24 cellular contexts compared by ENCODE assay signal in genomic region chr14:85197976-85198375, GRCh38.
"Had no signal": no experiment of that assay in that cellular context is flagged by ENCODE, and none has a peak within 500 bp of the region (broad histone marks: within the 10 kb centered on the region; RNA-seq: fewer than 3 reads in every experiment).

No MANE protein-coding gene starts in this region.

- H3K9me3 ChIP-seq: heart left ventricle, mucosa of descending colon, sigmoid colon, testis had no signal

- DNase-seq: activated CD4-positive, alpha-beta memory T cell treated with anti-CD3 and anti-CD28 coated beads, Interleukin-2, amount 10 ng/mL, durations not matched to agents 7 days and 5 days; activated CD4-positive, alpha-beta T cell treated with anti-CD3 and anti-CD28 coated beads, Interleukin-2, amount 10 ng/mL, durations not matched to agents 24 days and 14 days; activated effector memory CD4-positive, alpha-beta T cell treated with Interleukin-2 at 50 U/mL for 16 hours; activated naive CD4-positive, alpha-beta T cell treated with anti-CD3 and anti-CD28 coated beads, Interleukin-2, amount 10 ng/mL, durations not matched to agents 7 days and 5 days; activated naive CD8-positive, alpha-beta T cell treated with anti-CD3 and anti-CD28 coated beads, Interleukin-2, amount 50 U/mL, for 24 hours; activated T-cell treated with anti-CD3 and anti-CD28 coated beads, Interleukin-2, amount 50 U/mL, for 72 hours; endodermal cell; heart left ventricle; left cardiac atrium; mesenchymal stem cell; mucosa of descending colon; naive B cell; retina; sigmoid colon; stimulated activated CD4-positive, alpha-beta T cell treated with anti-CD3 and anti-CD28 coated beads, Interleukin-2, amount 100 ng/mL, for 48 hours; stimulated activated naive CD4-positive, alpha-beta T cell; testis; trophoblast cell had no signal

- H3K36me3 ChIP-seq: heart left ventricle, sigmoid colon had no signal

- ATAC-seq: activated CD4-positive, CD25-positive, alpha-beta regulatory T cell treated with anti-CD3 and anti-CD28 coated beads, Interleukin-2, amount 50 U/mL, for 24 hours; activated naive CD8-positive, alpha-beta T cell treated with anti-CD3 and anti-CD28 coated beads, Interleukin-2, amount 50 U/mL, for 24 hours; activated T-cell treated with anti-CD3 and anti-CD28 coated beads, Interleukin-2, amount 50 U/mL, for 72 hours; heart left ventricle; left cardiac atrium; mucosa of descending colon had no signal

- H3K4me1 ChIP-seq: heart left ventricle, sigmoid colon, testis had no signal

- FAIRE-seq: bronchial epithelial cell, islet of Langerhans had no signal

- H3K27me3 ChIP-seq: heart left ventricle, sigmoid colon, testis had no signal

- H3K4me3 ChIP-seq: coronary artery, heart left ventricle, mucosa of descending colon, sigmoid colon, smooth muscle cell, testis had no signal

- H3K27ac ChIP-seq: coronary artery, heart left ventricle, sigmoid colon, testis, VCaP had no signal
